In genomic region chr1:95146637-95147036, GRCh38 we compare ENCODE assay signal across 16 cellular contexts. TPM values are rescaled to one million over a fixed set of nuclear protein-coding genes. Genes with fewer than 3 reads are reported as not detected.
DNase-seq lines count a peak whose midpoint lies in the region; ATAC-seq and TF ChIP-seq lines count a peak whose summit lies in the region.
"Had no signal": no experiment of that assay in that cellular context is flagged by ENCODE, and none has a peak within 500 bp of the region (broad histone marks: within the 10 kb centered on the region; RNA-seq: fewer than 3 reads in every experiment).

No MANE protein-coding gene starts in this region.

- H3K27me3 Mint-ChIP-seq in activated T-cell treated with anti-CD3 and anti-CD28 coated beads, Interleukin-2, amount 50 U/mL, for 72 hours (ENCODE audit: low read depth): no peaks in the 10 kb centered on the region
- H3K27me3 Mint-ChIP-seq in stimulated activated naive B cell treated with anti-CD40 and anti-IgM and Interleukin-4, amounts not matched to agents 10 μg/mL and 1 μg/mL and 100 μg/mL, for 72 hours: no peaks in the 10 kb centered on the region

- H3K4me1 Mint-ChIP-seq in activated T-cell treated with anti-CD3 and anti-CD28 coated beads, Interleukin-2, amount 50 U/mL, for 72 hours (ENCODE audit: low read depth): no peaks in the 10 kb centered on the region
- H3K4me1 Mint-ChIP-seq in stimulated activated naive B cell treated with anti-CD40 and anti-IgM and Interleukin-4, amounts not matched to agents 10 μg/mL and 1 μg/mL and 100 μg/mL, for 72 hours: peaks cover 5 to 10% of the 10 kb centered on the region in 2 donors

- H3K36me3 Mint-ChIP-seq in activated T-cell treated with anti-CD3 and anti-CD28 coated beads, Interleukin-2, amount 50 U/mL, for 72 hours (ENCODE audit: insufficient read depth in 2 of 2): no peaks in the 10 kb centered on the region
- H3K36me3 Mint-ChIP-seq in stimulated activated naive B cell treated with anti-CD40 and anti-IgM and Interleukin-4, amounts not matched to agents 10 μg/mL and 1 μg/mL and 100 μg/mL, for 72 hours: no peaks in the 10 kb centered on the region

- H3K9me3 Mint-ChIP-seq in activated T-cell treated with anti-CD3 and anti-CD28 coated beads, Interleukin-2, amount 50 U/mL, for 72 hours: no peaks in the 10 kb centered on the region
- H3K9me3 Mint-ChIP-seq in stimulated activated naive B cell treated with anti-CD40 and anti-IgM and Interleukin-4, amounts not matched to agents 10 μg/mL and 1 μg/mL and 100 μg/mL, for 72 hours: no peaks in the 10 kb centered on the region
- H3K9me3 Mint-ChIP-seq: activated CD8-positive, alpha-beta T cell treated with anti-CD3 and anti-CD28 coated beads for 36 hours had no signal

- ATAC-seq in activated T-cell treated with anti-CD3 and anti-CD28 coated beads, Interleukin-2, amount 50 U/mL, for 72 hours (replicated peaks in 1 of 2): peak; percentile 34 to 58
- ATAC-seq in HG02870 (IDR thresholded peaks at IDR 0.05; ENCODE audit: unreplicated experiment) (peak; percentile 96), HG03469 (IDR thresholded peaks at IDR 0.05; ENCODE audit: unreplicated experiment) (peak; percentile 64), SK-N-SH treated with all-trans-retinoic acid at 6 μM for 48 hours (no peak)
- ATAC-seq in stimulated activated naive B cell treated with anti-CD40 and anti-IgM and Interleukin-4, amounts not matched to agents 10 μg/mL and 1 μg/mL and 100 μg/mL, for 72 hours (replicated peaks): peak; percentile 91 to 96
- ATAC-seq: activated CD8-positive, alpha-beta T cell treated with anti-CD3 and anti-CD28 coated beads for 36 hours; left lung had no signal

- no peak for DNase-seq in activated T-cell treated with anti-CD3 and anti-CD28 coated beads, Interleukin-2, amount 50 U/mL, for 72 hours
- DNase-seq in activated T-cell treated with anti-CD3 and anti-CD28 coated beads, Interleukin-2, amount 50 U/mL, for 1 hour: no peak
- DNase-seq in stimulated activated naive B cell treated with anti-CD40 and anti-IgM and Interleukin-4, amounts not matched to agents 10 μg/mL and 1 μg/mL and 100 μg/mL, for 72 hours: no peak
- DNase-seq in AML-193 (lab: John Stamatoyannopoulos, UW): no peak
- DNase-seq in stimulated activated CD4-positive, alpha-beta T cell treated with anti-CD3 and anti-CD28 coated beads, Interleukin-4, amount 100 ng/mL, for 24 hours: no peak
- DNase-seq: activated CD8-positive, alpha-beta T cell treated with anti-CD3 and anti-CD28 coated beads for 36 hours; DMS79; left lung; NCI-H187 treated with DMSO at 0.1 percent for 48 hours; NCI-H510A treated with DMSO at 0.1 percent for 48 hours; stimulated activated naive CD4-positive, alpha-beta T cell; upper lobe of left lung had no signal

- no peak overlapping the region for H3K27ac Mint-ChIP-seq in activated T-cell treated with anti-CD3 and anti-CD28 coated beads, Interleukin-2, amount 50 U/mL, for 72 hours
- H3K27ac Mint-ChIP-seq in stimulated activated naive B cell treated with anti-CD40 and anti-IgM and Interleukin-4, amounts not matched to agents 10 μg/mL and 1 μg/mL and 100 μg/mL, for 72 hours: no peak overlapping the region
- H3K27ac Mint-ChIP-seq: activated CD8-positive, alpha-beta T cell treated with anti-CD3 and anti-CD28 coated beads for 36 hours had no signal

- no peak overlapping the region for H3K4me3 Mint-ChIP-seq in activated T-cell treated with anti-CD3 and anti-CD28 coated beads, Interleukin-2, amount 50 U/mL, for 72 hours
- H3K4me3 Mint-ChIP-seq in stimulated activated naive B cell treated with anti-CD40 and anti-IgM and Interleukin-4, amounts not matched to agents 10 μg/mL and 1 μg/mL and 100 μg/mL, for 72 hours: no peak overlapping the region
- H3K4me3 Mint-ChIP-seq: activated CD8-positive, alpha-beta T cell treated with anti-CD3 and anti-CD28 coated beads for 36 hours had no signal

TF ChIP-seq in SK-N-SH treated with all-trans-retinoic acid at 6 μM for 48 hours, 23 proteins besides CTCF, POLR2A, EP300 and RAD21:
- TF ChIP-seq, protein P1, sequence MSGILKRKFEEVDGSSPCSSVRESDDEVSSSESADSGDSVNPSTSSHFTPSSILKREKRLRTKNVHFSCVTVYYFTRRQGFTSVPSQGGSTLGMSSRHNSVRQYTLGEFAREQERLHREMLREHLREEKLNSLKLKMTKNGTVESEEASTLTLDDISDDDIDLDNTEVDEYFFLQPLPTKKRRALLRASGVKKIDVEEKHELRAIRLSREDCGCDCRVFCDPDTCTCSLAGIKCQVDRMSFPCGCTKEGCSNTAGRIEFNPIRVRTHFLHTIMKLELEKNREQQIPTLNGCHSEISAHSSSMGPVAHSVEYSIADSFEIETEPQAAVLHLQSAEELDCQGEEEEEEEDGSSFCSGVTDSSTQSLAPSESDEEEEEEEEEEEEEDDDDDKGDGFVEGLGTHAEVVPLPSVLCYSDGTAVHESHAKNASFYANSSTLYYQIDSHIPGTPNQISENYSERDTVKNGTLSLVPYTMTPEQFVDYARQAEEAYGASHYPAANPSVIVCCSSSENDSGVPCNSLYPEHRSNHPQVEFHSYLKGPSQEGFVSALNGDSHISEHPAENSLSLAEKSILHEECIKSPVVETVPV (CRISPR knock-in tag; IDR thresholded peaks at IDR 0.05): no peak
- TF ChIP-seq ARNTL (CRISPR knock-in tag; IDR thresholded peaks at IDR 0.05; ENCODE audit: borderline replicate concordance, low read depth) (no peak), ZNF70 (CRISPR knock-in tag; IDR thresholded peaks at IDR 0.05) (no peak), TOX (CRISPR knock-in tag; IDR thresholded peaks at IDR 0.05; ENCODE audit: borderline replicate concordance) (no peak), BACH2 (CRISPR knock-in tag; IDR thresholded peaks at IDR 0.05; ENCODE audit: borderline replicate concordance) (no peak)
- TF ChIP-seq, protein P2, sequence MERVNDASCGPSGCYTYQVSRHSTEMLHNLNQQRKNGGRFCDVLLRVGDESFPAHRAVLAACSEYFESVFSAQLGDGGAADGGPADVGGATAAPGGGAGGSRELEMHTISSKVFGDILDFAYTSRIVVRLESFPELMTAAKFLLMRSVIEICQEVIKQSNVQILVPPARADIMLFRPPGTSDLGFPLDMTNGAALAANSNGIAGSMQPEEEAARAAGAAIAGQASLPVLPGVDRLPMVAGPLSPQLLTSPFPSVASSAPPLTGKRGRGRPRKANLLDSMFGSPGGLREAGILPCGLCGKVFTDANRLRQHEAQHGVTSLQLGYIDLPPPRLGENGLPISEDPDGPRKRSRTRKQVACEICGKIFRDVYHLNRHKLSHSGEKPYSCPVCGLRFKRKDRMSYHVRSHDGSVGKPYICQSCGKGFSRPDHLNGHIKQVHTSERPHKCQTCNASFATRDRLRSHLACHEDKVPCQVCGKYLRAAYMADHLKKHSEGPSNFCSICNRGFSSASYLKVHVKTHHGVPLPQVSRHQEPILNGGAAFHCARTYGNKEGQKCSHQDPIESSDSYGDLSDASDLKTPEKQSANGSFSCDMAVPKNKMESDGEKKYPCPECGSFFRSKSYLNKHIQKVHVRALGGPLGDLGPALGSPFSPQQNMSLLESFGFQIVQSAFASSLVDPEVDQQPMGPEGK (CRISPR knock-in tag; IDR thresholded peaks at IDR 0.05; ENCODE audit: borderline replicate concordance): no peak

RNA-seq across cellular contexts. Expression of gene TLCD4, which starts 29.5 kb away (rescaled TPM):
- under 1 TPM; 0.21 to 0.24 TPM for total RNA-seq in activated T-cell treated with anti-CD3 and anti-CD28 coated beads, Interleukin-2, amount 50 U/mL, for 72 hours
- total RNA-seq: OCI-LY7 had no signal
